Comparison of ENCODE assay signal across 11 cellular contexts in genomic region chr4:143358419-143358818, GRCh38. TPM values are rescaled to one million over a fixed set of nuclear protein-coding genes. Genes with fewer than 3 reads are reported as not detected.
DNase-seq lines count a peak whose midpoint lies in the region; ATAC-seq and TF ChIP-seq lines count a peak whose summit lies in the region.
"Had no signal": no experiment of that assay in that cellular context is flagged by ENCODE, and none has a peak within 500 bp of the region (broad histone marks: within the 10 kb centered on the region; RNA-seq: fewer than 3 reads in every experiment).

No MANE protein-coding gene starts in this region.

- H3K27me3 ChIP-seq in KMS-11 (ENCODE audit: insufficient read depth, low read depth) (no peaks in the 10 kb centered on the region), tibial nerve (no peaks in the 10 kb centered on the region), H7 (ENCODE audit: control insufficient read depth, insufficient read depth, low read length) (no peaks in the 10 kb centered on the region)

- H3K27ac Mint-ChIP-seq in activated naive CD8-positive, alpha-beta T cell treated with anti-CD3 and anti-CD28 coated beads, Interleukin-2, amount 50 U/mL, for 24 hours, result peak overlapping the region; percentile 84
- peak overlapping the region; percentile 85 for H3K27ac Mint-ChIP-seq in memory B cell

- 34 to 45% methylated on average over 3 of the region's 3 CpGs for WGBS in tibial nerve, 2 donors

- TF ChIP-seq POLR2A in tibial nerve (IDR thresholded peaks at IDR 0.05), result no peak

- H3K4me3 ChIP-seq in KMS-11 (IDR thresholded peaks at IDR 0.05; ENCODE audit: insufficient read depth, low read depth, low read length) (no peak overlapping the region), tibial nerve (no peak overlapping the region), H7 (ENCODE audit: insufficient read depth, low read depth, low read length) (no peak overlapping the region)

- no peaks in the 10 kb centered on the region for H4K20me1 ChIP-seq in KMS-11 (ENCODE audit: insufficient read depth)

- H3K36me3 ChIP-seq in KMS-11 (ENCODE audit: insufficient read depth) (no peaks in the 10 kb centered on the region), tibial nerve (no peaks in the 10 kb centered on the region), H7 (replicated peaks; ENCODE audit: control insufficient read depth, insufficient read depth, low read length) (no peaks in the 10 kb centered on the region)

- no peaks in the 10 kb centered on the region for H3K9me3 ChIP-seq in tibial nerve

- H3K79me2 ChIP-seq in KMS-11 (ENCODE audit: insufficient read depth, low read depth), result peaks cover 66% of the 10 kb centered on the region; the same call in 1 of the 2 replicates

- 0 out of 2 replicates have a peak overlapping the region, but pooled peaks have one; percentile 3 for H2AFZ ChIP-seq in KMS-11 (ENCODE audit: low read depth)

- ATAC-seq in activated naive CD8-positive, alpha-beta T cell treated with anti-CD3 and anti-CD28 coated beads, Interleukin-2, amount 50 U/mL, for 24 hours, result no peak
- ATAC-seq in memory B cell (ENCODE audit: low read depth), result no peak

- H3K4me2 ChIP-seq in KMS-11, result peak overlapping the region; percentile 74

- peaks cover 99% of the 10 kb centered on the region for H3K4me1 ChIP-seq in KMS-11 (ENCODE audit: low read depth, poor library complexity, severe bottlenecking)
- H3K4me1 ChIP-seq in tibial nerve, result peaks cover 8 to 99% (median 68%) of the 10 kb centered on the region in 4 donors

- peak overlapping the region; percentile 78 for H3K27ac ChIP-seq in KMS-11
- H3K27ac ChIP-seq in tibial nerve, result peak overlapping the region in 3 of 4 donors; percentile 56 to 74 (median 69)

- H3K4me3 Mint-ChIP-seq in activated naive CD8-positive, alpha-beta T cell treated with anti-CD3 and anti-CD28 coated beads, Interleukin-2, amount 50 U/mL, for 24 hours, result peak overlapping the region; percentile 51
- H3K4me3 Mint-ChIP-seq in memory B cell, result peak overlapping the region; percentile 72

- DNase-seq in activated naive CD8-positive, alpha-beta T cell treated with anti-CD3 and anti-CD28 coated beads, Interleukin-2, amount 50 U/mL, for 24 hours, result no peak
- DNase-seq in memory B cell (ENCODE audit: low spot score in 2 of 2), result no peak
- DNase-seq in tibial nerve (ENCODE audit: low spot score in 2 of 2), result no peak
- no peak for DNase-seq in stimulated activated CD4-positive, alpha-beta T cell treated with anti-CD3 and anti-CD28 coated beads, Interleukin-4, amount 100 ng/mL, for 4 hours
- DNase-seq in NCI-H1436 (lab: John Stamatoyannopoulos, UW), result no peak
- no peak for DNase-seq in H7
- DNase-seq: activated CD4-positive, alpha-beta T cell treated with anti-CD3 and anti-CD28 coated beads, Interleukin-2, amount 50 U/mL, for 4 hours; islet precursor cell; NCI-H345; retina had no signal

- H3K27me3 Mint-ChIP-seq in activated naive CD8-positive, alpha-beta T cell treated with anti-CD3 and anti-CD28 coated beads, Interleukin-2, amount 50 U/mL, for 24 hours, result no peaks in the 10 kb centered on the region
- H3K27me3 Mint-ChIP-seq in memory B cell, result no peaks in the 10 kb centered on the region

- no peaks in the 10 kb centered on the region for H3K36me3 Mint-ChIP-seq in activated naive CD8-positive, alpha-beta T cell treated with anti-CD3 and anti-CD28 coated beads, Interleukin-2, amount 50 U/mL, for 24 hours (ENCODE audit: low read depth)
- no peaks in the 10 kb centered on the region for H3K36me3 Mint-ChIP-seq in memory B cell

- no peak for TF ChIP-seq EP300 in tibial nerve (IDR thresholded peaks at IDR 0.05)

- H3K9me3 Mint-ChIP-seq in activated naive CD8-positive, alpha-beta T cell treated with anti-CD3 and anti-CD28 coated beads, Interleukin-2, amount 50 U/mL, for 24 hours, result peaks cover 7% of the 10 kb centered on the region
- no peaks in the 10 kb centered on the region for H3K9me3 Mint-ChIP-seq in memory B cell

- H3K9ac ChIP-seq in KMS-11, result peak overlapping the region; percentile 46; the same call in 1 of the 2 replicates

- TF ChIP-seq CTCF in KMS-11 (conservative IDR thresholded peaks at IDR 0.05; ENCODE audit: low read depth, low read length) (no peak), tibial nerve (IDR thresholded peaks at IDR 0.05) (no peak)

- H3K4me1 Mint-ChIP-seq in activated naive CD8-positive, alpha-beta T cell treated with anti-CD3 and anti-CD28 coated beads, Interleukin-2, amount 50 U/mL, for 24 hours, result peaks cover 59% of the 10 kb centered on the region
- peaks cover 16% of the 10 kb centered on the region for H3K4me1 Mint-ChIP-seq in memory B cell

RNA-seq across cellular contexts. Expression of gene GAB1, which starts 21.7 kb away (rescaled TPM):
- total RNA-seq in tibial nerve, result 100 to 1,000 TPM in 1 of 4 donors, 10 to 100 TPM in 3; 50.7 to 123 (median 81.4) TPM
- 14.1 and 23.4 TPM in 2 replicates for total RNA-seq in H7 (2014; rRNA removed; shearing (Covaris generic))
